Comparison of ENCODE assay signal across 9 cellular contexts in genomic region chr7:16465469-16466086, GRCh38. TPM values are rescaled to one million over a fixed set of nuclear protein-coding genes. Genes with fewer than 3 reads are reported as not detected.
DNase-seq lines count a peak whose midpoint lies in the region; ATAC-seq and TF ChIP-seq lines count a peak whose summit lies in the region.
"Had no signal": no experiment of that assay in that cellular context is flagged by ENCODE, and none has a peak within 500 bp of the region (broad histone marks: within the 10 kb centered on the region; RNA-seq: fewer than 3 reads in every experiment).

Gene SOSTDC1, minus strand, starts transcription at chr7:16465738. Its CDS starts 70 bp downstream, at chr7:16465668.

- no peak within 1 kb of the TSS for H3K18ac ChIP-seq in H9 (ENCODE audit: insufficient read length, low read depth, low read length)

- H3K9ac ChIP-seq in H9 (ENCODE audit: extremely low read depth, insufficient read length, low read length) (no peak within 1 kb of the TSS), rectal smooth muscle tissue (ENCODE audit: low read length) (no peak within 1 kb of the TSS)

- no peak within 1 kb of the TSS for H3K14ac ChIP-seq in H9 (ENCODE audit: insufficient read depth, low read length)

- H2AFZ ChIP-seq in H9 (ENCODE audit: low read length), result no peak within 1 kb of the TSS

- H3K27ac Mint-ChIP-seq in H9, result peak within 1 kb of the TSS in 2 of 3 experiments; percentile 46 to 92; a peak in 4 of 7 replicates

- peak within 1 kb of the TSS; percentile 32 for H3K4me2 ChIP-seq in H9 (ENCODE audit: insufficient read depth, insufficient read length, low read length)

- H3T11ph ChIP-seq in H9 (ENCODE audit: low read length), result no peak within 1 kb of the TSS

- whole genome bisulfite sequencing in H9 (ENCODE audit: extremely low coverage, insufficient read length, low lambda C conversion rate), result no CpG with 5 or more reads among the region's 10 CpGs

- no peaks in the 10 kb centered on the region for H3K9me3 Mint-ChIP-seq in H9

- H3K9me3 ChIP-seq in H9 (ENCODE audit: control insufficient read depth, low read depth, low read length), result no peaks in the 10 kb centered on the region
- H3K9me3 ChIP-seq in left ventricle myocardium inferior (replicated peaks), result no peaks in the 10 kb centered on the region

- no peaks in the 10 kb centered on the region for H3K27me3 ChIP-seq in H9 (ENCODE audit: insufficient read depth, low read length)
- H3K27me3 ChIP-seq in left ventricle myocardium inferior (ENCODE audit: low read depth), result peaks cover 21% of the 10 kb centered on the region
- no peaks in the 10 kb centered on the region for H3K27me3 ChIP-seq in rectal smooth muscle tissue (ENCODE audit: control insufficient read depth, insufficient read depth, low read length)

- no peak within 1 kb of the TSS for H4K91ac ChIP-seq in H9 (ENCODE audit: insufficient read length, low read depth, low read length)

- H2BK15ac ChIP-seq in H9 (ENCODE audit: low read depth, low read length), result no peak within 1 kb of the TSS

- no peak for ATAC-seq in HG02852 (IDR thresholded peaks at IDR 0.05; ENCODE audit: unreplicated experiment)
- no peak for ATAC-seq in GM18520 (IDR thresholded peaks at IDR 0.05; ENCODE audit: unreplicated experiment)

- H3K4me1 ChIP-seq in H9 (ENCODE audit: insufficient read depth, low read length), result peaks cover 5% of the 10 kb centered on the region
- H3K4me1 ChIP-seq in left ventricle myocardium inferior, result peaks cover 12% of the 10 kb centered on the region
- no peaks in the 10 kb centered on the region for H3K4me1 ChIP-seq in rectal smooth muscle tissue (ENCODE audit: control insufficient read depth, insufficient read depth, low read length)

- intact Hi-C loops in left ventricle myocardium inferior (cut with micrococcal nuclease), result no loop called here

- no peaks in the 10 kb centered on the region for H3K36me3 Mint-ChIP-seq in H9 (ENCODE audit: insufficient read depth in 1 of 3, low read depth in 3 of 3)

- H3K23me2 ChIP-seq in H9 (ENCODE audit: insufficient read length, low read depth, low read length, poor library complexity, severe bottlenecking), result no peaks in the 10 kb centered on the region

- no peak within 1 kb of the TSS for H2BK120ac ChIP-seq in H9 (ENCODE audit: low read depth, low read length, poor library complexity, severe bottlenecking)

- H3K4me3 ChIP-seq in left ventricle myocardium inferior (peak within 1 kb of the TSS; percentile 44), rectal smooth muscle tissue (ENCODE audit: low read length) (peak within 1 kb of the TSS; percentile 55)

- no peak within 1 kb of the TSS for H2BK5ac ChIP-seq in H9 (ENCODE audit: insufficient read length, low read length)

- no peak for TF ChIP-seq CTCF in H9 (conservative IDR thresholded peaks at IDR 0.05)
- no peak for TF ChIP-seq CTCF in left ventricle myocardium inferior (IDR thresholded peaks at IDR 0.05; ENCODE audit: borderline replicate concordance)

- no peaks in the 10 kb centered on the region for H4K20me1 ChIP-seq in H9 (ENCODE audit: control insufficient read depth, insufficient read depth, insufficient read length)

- H3K4me3 Mint-ChIP-seq in H9, result peak within 1 kb of the TSS in 1 of 2 experiments; percentile 41; a peak in 1 of 5 replicates

- H3K79me1 ChIP-seq in H9 (ENCODE audit: insufficient read depth, low read depth, low read length, poor library complexity, severe bottlenecking), result no peaks in the 10 kb centered on the region

- H3K4me1 Mint-ChIP-seq in H9, result peaks cover 33 to 38% of the 10 kb centered on the region in 2 experiments

- no peaks in the 10 kb centered on the region for H3K27me3 Mint-ChIP-seq in H9 (ENCODE audit: low read depth)

- no peak within 1 kb of the TSS for H3K23ac ChIP-seq in H9 (ENCODE audit: insufficient read length, low read depth, low read length)

- H3K79me2 ChIP-seq in H9 (ENCODE audit: insufficient read depth, low read length), result no peaks in the 10 kb centered on the region

- no peak within 1 kb of the TSS for H3K56ac ChIP-seq in H9 (ENCODE audit: insufficient read length, low read depth, low read length)

- H3K27ac ChIP-seq in H9 (ENCODE audit: insufficient read length, low read depth, low read length) (no peak within 1 kb of the TSS), left ventricle myocardium inferior (replicated peaks) (no peak within 1 kb of the TSS), rectal smooth muscle tissue (ENCODE audit: low read depth, low read length) (peak within 1 kb of the TSS; percentile 25)

- no peak within 1 kb of the TSS for H4K5ac ChIP-seq in H9 (ENCODE audit: insufficient read length, low read depth, low read length)

- H3K36me3 ChIP-seq in left ventricle myocardium inferior (no peaks in the 10 kb centered on the region), rectal smooth muscle tissue (ENCODE audit: control insufficient read depth, insufficient read depth, low read length) (no peaks in the 10 kb centered on the region)

- H2BK12ac ChIP-seq in H9 (ENCODE audit: insufficient read length, low read depth, low read length), result no peak within 1 kb of the TSS

- DNase-seq in H9 (no peak), SW480 (ENCODE audit: low spot score) (peak; percentile 87), left ventricle myocardium inferior (no peak), NCI-H345 treated with DMSO at 0.1 percent for 48 hours (lab: John Stamatoyannopoulos, UW; ENCODE audit: unreplicated experiment) (no peak)
- DNase-seq in stimulated activated CD4-positive, alpha-beta T cell treated with anti-CD3 and anti-CD28 coated beads, Interleukin-15, amount 100 ng/mL, for 24 hours, result no peak
- DNase-seq: NCI-H69 had no signal

- H4K8ac ChIP-seq in H9 (replicated peaks; ENCODE audit: insufficient read length, low read depth, low read length), result no peak within 1 kb of the TSS

- H2AK5ac ChIP-seq in H9 (ENCODE audit: insufficient read length, low read length), result no peak within 1 kb of the TSS

- H2BK20ac ChIP-seq in H9 (ENCODE audit: low read depth, low read length, poor library complexity, severe bottlenecking), result no peak within 1 kb of the TSS

- H3K4ac ChIP-seq in H9 (ENCODE audit: low read depth, low read length), result no peak within 1 kb of the TSS

RNA-seq across cellular contexts. Expression of gene SOSTDC1, which starts in this region (rescaled TPM):
- total RNA-seq in H9 (2021), result not detected in 2 replicates
- total RNA-seq in left ventricle myocardium inferior, result 0.85 TPM
